ENCODE assay signal across 8 cellular contexts in the genomic region with DNA sequence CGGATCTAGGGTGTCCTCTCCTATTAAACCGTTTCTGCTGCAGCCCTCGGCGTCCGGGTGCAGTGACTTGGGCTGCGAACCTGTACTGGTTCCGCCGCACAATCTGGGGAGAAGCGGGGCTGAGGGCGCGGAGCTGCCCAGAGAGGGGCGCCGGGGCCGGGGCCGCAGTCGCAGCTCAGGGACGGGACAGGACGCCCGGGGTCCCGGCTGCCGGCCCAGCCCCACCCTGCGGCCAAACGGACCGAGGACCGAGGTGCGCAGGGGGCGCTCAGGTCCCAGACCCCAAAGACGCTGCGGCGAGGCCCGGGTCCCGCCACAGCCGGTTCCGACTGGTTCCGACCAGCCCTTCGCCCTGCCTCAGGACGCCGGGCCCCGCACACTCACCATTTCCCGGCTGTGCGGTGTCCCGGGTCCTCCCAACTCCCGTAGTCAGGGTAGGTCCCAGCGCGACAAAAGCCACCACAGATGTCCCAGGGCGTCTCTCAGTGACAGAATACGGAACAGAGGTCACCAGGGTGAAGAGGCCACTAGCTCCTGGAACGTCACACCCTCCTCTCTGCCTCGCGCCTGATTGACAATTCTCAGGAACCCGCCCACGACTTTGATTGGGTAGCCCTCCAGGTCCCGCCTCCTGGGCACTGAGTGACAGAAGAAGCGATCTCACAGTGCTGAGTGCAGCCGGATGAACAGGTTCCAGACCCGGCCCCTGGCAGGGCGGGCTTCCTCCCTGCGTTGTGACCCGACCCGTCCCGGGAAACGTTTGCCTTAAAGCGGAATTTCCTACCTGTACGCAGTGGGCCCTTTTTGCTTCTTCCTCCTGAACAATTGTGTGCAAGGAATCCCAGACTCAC. TPM values are rescaled to one million over a fixed set of nuclear protein-coding genes. Genes with fewer than 3 reads are reported as not detected.
A peak's percentile ranks its signal among the peaks of the same experiment; 100 is the strongest.
DNase-seq lines count a peak whose midpoint lies in the region; ATAC-seq, FAIRE-seq and TF ChIP-seq lines count a peak whose summit lies in the region.

A gene (minus strand): TSS at position 576 of the 851 bp plus-strand sequence. CDS start 189 bp downstream, at position 387.

- TF ChIP-seq CTCF in gastroesophageal sphincter (IDR thresholded peaks at IDR 0.05) (no peak), neutrophil (IDR thresholded peaks at IDR 0.05) (peak; percentile 50)

- H3K4me3 ChIP-seq in SJSA1 (peak within 1 kb of the TSS; percentile 81), gastroesophageal sphincter (peak within 1 kb of the TSS; percentile 71 to 92), neutrophil (ENCODE audit: low read depth in 1 of 2, low read length in 1 of 2) (peak within 1 kb of the TSS; percentile 82 to 84)

- CTCF ChIA-PET in activated naive CD4-positive, alpha-beta T cell treated with anti-CD3 and anti-CD28 coated beads for 36 hours (lab: Charles Lee), result no interaction called here

- peak; percentile 32; the same call in 1 of the 2 replicates for TF ChIP-seq POLR2A in H54 (IDR thresholded peaks at IDR 0.05; ENCODE audit: low read depth, low read length)
- peak; percentile 36 to 47 for TF ChIP-seq POLR2A in gastroesophageal sphincter (IDR thresholded peaks at IDR 0.05)

- 0 out of 2 replicates have a peak, but pooled peaks cover 6% of the 10 kb centered on the region for H3K4me1 ChIP-seq in SJSA1 (replicated peaks)
- H3K4me1 ChIP-seq in gastroesophageal sphincter, result peaks cover 0 to 50% (median 15%) of the 10 kb centered on the region in 3 donors
- H3K4me1 ChIP-seq in neutrophil (ENCODE audit: control insufficient read depth in 1 of 2, insufficient read depth in 1 of 2, low read depth in 1 of 2, low read length in 1 of 2), result peaks cover 10 to 20% of the 10 kb centered on the region in 2 experiments

- DNase-seq in ELR (ENCODE audit: low read depth) (peak; percentile 97), H54 (ENCODE audit: insufficient read length, low spot score) (peak; percentile 88), M059J (ENCODE audit: low read depth) (peak; percentile 96), SJSA1 (ENCODE audit: low read depth in 1 of 2, low spot score in 2 of 2) (peak; percentile 82 to 85), substantia nigra (lab: John Stamatoyannopoulos, UW) (peak; percentile 63 to 99 (median 97))
- DNase-seq in activated naive CD4-positive, alpha-beta T cell treated with anti-CD3 and anti-CD28 coated beads for 36 hours, result peak; percentile 99

- no peak for TF ChIP-seq EP300 in gastroesophageal sphincter (IDR thresholded peaks at IDR 0.05)

- WGBS in gastroesophageal sphincter (ENCODE audit: low coverage in 1 of 2), 2 donors, result 0% methylated on average over 8 of the region's 64 CpGs; no CpG with 5 or more reads in 1 of the 2 donors

- H3K36me3 ChIP-seq in SJSA1, result peaks cover 9% of the 10 kb centered on the region
- H3K36me3 ChIP-seq in gastroesophageal sphincter, result no peaks in the 10 kb centered on the region
- H3K36me3 ChIP-seq in neutrophil, result no peaks in the 10 kb centered on the region

- intact Hi-C loops in activated naive CD4-positive, alpha-beta T cell treated with anti-CD3 and anti-CD28 coated beads for 36 hours (cut with micrococcal nuclease), result loop anchor here (1.0 to 10.0 kb wide), 5 partner anchors 37 to 370 kb away; a partner anchor contains a TSS

- H3K4me3 Mint-ChIP-seq in activated naive CD4-positive, alpha-beta T cell treated with anti-CD3 and anti-CD28 coated beads for 36 hours, result peak within 1 kb of the TSS; percentile 98

- peak; percentile 99 for ATAC-seq in gastroesophageal sphincter

- peaks cover 7% of the 10 kb centered on the region for H3K36me3 Mint-ChIP-seq in activated naive CD4-positive, alpha-beta T cell treated with anti-CD3 and anti-CD28 coated beads for 36 hours (ENCODE audit: low read depth)

- H3K9me3 Mint-ChIP-seq in activated naive CD4-positive, alpha-beta T cell treated with anti-CD3 and anti-CD28 coated beads for 36 hours, result peaks cover 2% of the 10 kb centered on the region

- H3K27me3 ChIP-seq in SJSA1 (replicated peaks) (no peaks in the 10 kb centered on the region), gastroesophageal sphincter (no peaks in the 10 kb centered on the region), neutrophil (no peaks in the 10 kb centered on the region)

- peaks cover 30% of the 10 kb centered on the region for H3K4me1 Mint-ChIP-seq in activated naive CD4-positive, alpha-beta T cell treated with anti-CD3 and anti-CD28 coated beads for 36 hours (ENCODE audit: low read depth)

- no peaks in the 10 kb centered on the region for H3K27me3 Mint-ChIP-seq in activated naive CD4-positive, alpha-beta T cell treated with anti-CD3 and anti-CD28 coated beads for 36 hours (ENCODE audit: low read depth)

- peak within 1 kb of the TSS; percentile 96 for H3K27ac Mint-ChIP-seq in activated naive CD4-positive, alpha-beta T cell treated with anti-CD3 and anti-CD28 coated beads for 36 hours

- peak; percentile 91 for FAIRE-seq in H54 (lab: Jason Lieb, UNC)

- peak within 1 kb of the TSS; percentile 68 for H3K27ac ChIP-seq in SJSA1
- H3K27ac ChIP-seq in gastroesophageal sphincter, result peak within 1 kb of the TSS; percentile 89 to 94 (median 92)
- H3K27ac ChIP-seq in neutrophil, result peak within 1 kb of the TSS; percentile 90
- peak within 1 kb of the TSS; percentile 77 for H3K27ac ChIP-seq in substantia nigra (ENCODE audit: low read depth, low read length, poor library complexity, severe bottlenecking)

- peaks cover 8% of the 10 kb centered on the region for H3K9me3 ChIP-seq in SJSA1 (replicated peaks)
- H3K9me3 ChIP-seq in gastroesophageal sphincter, result no peaks in the 10 kb centered on the region
- no peaks in the 10 kb centered on the region for H3K9me3 ChIP-seq in neutrophil

RNA-seq across cellular contexts. Expression of the gene that starts here (rescaled TPM):
- total RNA-seq in M059J (2014; rRNA removed; shearing (Covaris generic)), result 4.2 and 11.5 TPM in 2 replicates
- 1.6 and 2.7 TPM in 2 replicates for total RNA-seq in SJSA1 (2014; rRNA removed; shearing (Covaris generic))
- 1 to 10 TPM; 5.9 to 6.3 TPM for total RNA-seq in activated naive CD4-positive, alpha-beta T cell treated with anti-CD3 and anti-CD28 coated beads for 36 hours
- total RNA-seq in gastroesophageal sphincter, result 10 to 100 TPM; 10.1 to 14.6 (median 11.3) TPM

Comparison
In these comparisons a context has a peak if more than half of its experiments do, and no peak if none do; other contexts are left out.
1. Peak in every context shown above with its lines: DNase-seq, ATAC-seq, H3K4me3 ChIP-seq and H3K27ac ChIP-seq.